Comparison of ENCODE assay signal across 9 cellular contexts in the genomic region with DNA sequence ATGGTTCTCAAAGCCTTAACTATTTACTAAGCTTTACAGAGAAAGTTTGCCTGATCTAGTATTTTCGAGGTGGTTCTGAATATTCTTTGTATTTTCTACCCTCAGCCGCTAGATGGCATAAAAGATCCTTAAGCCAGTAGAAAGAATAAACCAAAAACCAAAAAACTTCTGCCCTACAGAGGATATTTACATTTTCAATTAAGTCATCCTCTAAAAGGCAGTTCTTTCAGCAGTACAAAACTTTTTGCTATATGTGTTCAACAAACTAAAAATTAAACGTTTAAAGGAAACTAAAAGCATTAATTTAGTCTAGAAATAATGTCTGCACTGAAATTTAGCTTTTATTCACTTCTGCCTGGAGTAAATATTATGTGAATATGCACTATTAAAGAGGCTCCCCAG.
DNase-seq lines count a peak whose midpoint lies in the region; ATAC-seq, FAIRE-seq and TF ChIP-seq lines count a peak whose summit lies in the region.
"Had no signal": no experiment of that assay in that cellular context is flagged by ENCODE, and none has a peak within 500 bp of the region (broad histone marks: within the 10 kb centered on the region; RNA-seq: fewer than 3 reads in every experiment).

No MANE protein-coding gene starts in this region.

- no peaks in the 10 kb centered on the region for H3K9me2 ChIP-seq in neural cell (ENCODE audit: insufficient read depth, low read length)

- no peaks in the 10 kb centered on the region for H3K79me2 ChIP-seq in endothelial cell of umbilical vein (ENCODE audit: control insufficient read depth, insufficient read depth, low read length)
- H3K79me2 ChIP-seq in neural cell (replicated peaks; ENCODE audit: insufficient read depth, low read length) = no peaks in the 10 kb centered on the region

- no peaks in the 10 kb centered on the region for H3F3A ChIP-seq in neural cell (ENCODE audit: insufficient read depth, low read length, poor library complexity, severe bottlenecking)

- intact Hi-C loops in endothelial cell of umbilical vein (cut with micrococcal nuclease) = loop anchor here (1.0 to 5.0 kb wide), 5 partner anchors 65 to 302 kb away; no protein-coding TSS in a partner anchor

- FAIRE-seq in HTR-8/SVneo (lab: Jason Lieb, UNC) = no peak
- peak; percentile 90 for FAIRE-seq in endothelial cell of umbilical vein (lab: Jason Lieb, UNC)

- CTCF ChIA-PET in endothelial cell of umbilical vein (lab: Charles Lee) = interaction anchor here (0.6 to 7.9 kb wide), 49 partner anchors 11 to 705 kb away, joined by 3 to 320 read pairs (median 4); no protein-coding TSS in a partner anchor

- H2AFZ ChIP-seq in endothelial cell of umbilical vein (ENCODE audit: low read depth, low read length) (no peak overlapping the region), neural cell (ENCODE audit: low read depth, low read length) (no peak overlapping the region)

- ATAC-seq in activated T-cell treated with anti-CD3 and anti-CD28 coated beads, Interleukin-2, amount 50 U/mL, for 72 hours (replicated peaks in 1 of 2) = no peak

- H3K4me1 ChIP-seq in endothelial cell of umbilical vein (ENCODE audit: control insufficient read depth, extremely low read depth, insufficient read depth, low read length) = peaks cover 18% of the 10 kb centered on the region

- TF ChIP-seq EP300 in neural cell (conservative IDR thresholded peaks at IDR 0.05; ENCODE audit: poor library complexity, severe bottlenecking) = no peak

- TF ChIP-seq RAD21 in neural cell (conservative IDR thresholded peaks at IDR 0.05) = peak; percentile 91

- H3K4me3 ChIP-seq in endothelial cell of umbilical vein (replicated peaks in 1 of 3; ENCODE audit: insufficient read depth in 1 of 3, low read depth in 1 of 3, low read length in 3 of 3) = no peak overlapping the region
- H3K4me3 ChIP-seq in neural cell (ENCODE audit: low read length) = no peak overlapping the region

- POLR2A ChIA-PET in endothelial cell of umbilical vein (lab: Charles Lee) = no interaction called here

- H3K9ac ChIP-seq in endothelial cell of umbilical vein (replicated peaks; ENCODE audit: extremely low read depth, insufficient read depth, low read length) (no peak overlapping the region), neural cell (ENCODE audit: low read length) (no peak overlapping the region)

- no TSS peak for BruUV-seq in endothelial cell of umbilical vein (replicated peaks; lab: Mats Ljungman, UMichigan)

- H3K9me3 Mint-ChIP-seq in activated T-cell treated with anti-CD3 and anti-CD28 coated beads, Interleukin-2, amount 50 U/mL, for 72 hours = no peaks in the 10 kb centered on the region
- H3K9me3 Mint-ChIP-seq: T-helper 1 cell treated with Interleukin-12 subunit alpha and Interleukin-12 subunit beta and Interleukin-4 antibody, amounts not matched to agents 30 μg/mL and 1 μg/mL, for 36 hours had no signal

- TF ChIP-seq POLR2A in endothelial cell of umbilical vein (IDR thresholded peaks at IDR 0.05; ENCODE audit: low read depth, low read length) = no peak

- no peaks in the 10 kb centered on the region for H3K9me1 ChIP-seq in endothelial cell of umbilical vein (replicated peaks; ENCODE audit: control insufficient read depth, extremely low read depth, insufficient read depth, low read length)

- H3K27me3 ChIP-seq in endothelial cell of umbilical vein (ENCODE audit: control insufficient read depth in 2 of 2, insufficient read depth in 2 of 2, low read length in 2 of 2) (no peaks in the 10 kb centered on the region), neural cell (ENCODE audit: insufficient read depth, low read depth, low read length) (no peaks in the 10 kb centered on the region)

- H3K36me3 ChIP-seq in endothelial cell of umbilical vein (ENCODE audit: control insufficient read depth in 2 of 2, extremely low read depth in 1 of 2, insufficient read depth in 2 of 2, low read length in 2 of 2) (no peaks in the 10 kb centered on the region), neural cell (ENCODE audit: insufficient read depth, low read length) (no peaks in the 10 kb centered on the region)

- dilution Hi-C loops in endothelial cell of umbilical vein (cut with MboI; ENCODE audit: extremely low pct_ligation_motif_present, low sequenced_read_pairs) = no loop called here

- peak overlapping the region; percentile 4 for H3K4me2 ChIP-seq in endothelial cell of umbilical vein (ENCODE audit: insufficient read depth, low read length)
- no peak overlapping the region for H3K4me2 ChIP-seq in neural cell (ENCODE audit: low read length)

- no peak overlapping the region for H3K27ac Mint-ChIP-seq in activated T-cell treated with anti-CD3 and anti-CD28 coated beads, Interleukin-2, amount 50 U/mL, for 72 hours
- H3K27ac Mint-ChIP-seq: T-helper 1 cell treated with Interleukin-12 subunit alpha and Interleukin-12 subunit beta and Interleukin-4 antibody, amounts not matched to agents 30 μg/mL and 1 μg/mL, for 36 hours had no signal

- no peak overlapping the region for H3K4me3 Mint-ChIP-seq in activated T-cell treated with anti-CD3 and anti-CD28 coated beads, Interleukin-2, amount 50 U/mL, for 72 hours
- H3K4me3 Mint-ChIP-seq: T-helper 1 cell treated with Interleukin-12 subunit alpha and Interleukin-12 subunit beta and Interleukin-4 antibody, amounts not matched to agents 30 μg/mL and 1 μg/mL, for 36 hours had no signal

- TF ChIP-seq CTCF in endothelial cell of umbilical vein (IDR thresholded peaks at IDR 0.05; ENCODE audit: extremely low read depth in 1 of 2, insufficient read depth in 1 of 2, low read depth in 1 of 2, low read length in 2 of 2) = peak in 1 of 2 donors; percentile 52
- TF ChIP-seq CTCF in neural cell (IDR thresholded peaks at IDR 0.05; ENCODE audit: poor library complexity, severe bottlenecking) = peak; percentile 87

- peaks cover 12% of the 10 kb centered on the region for H3K27me3 Mint-ChIP-seq in activated T-cell treated with anti-CD3 and anti-CD28 coated beads, Interleukin-2, amount 50 U/mL, for 72 hours (ENCODE audit: low read depth)

- H3K9me3 ChIP-seq in endothelial cell of umbilical vein (replicated peaks; ENCODE audit: control insufficient read depth, insufficient read depth, low read length) (no peaks in the 10 kb centered on the region), neural cell (ENCODE audit: low read length) (no peaks in the 10 kb centered on the region)

- H3K27ac ChIP-seq in endothelial cell of umbilical vein (ENCODE audit: insufficient read depth, low read depth, low read length) = no peak overlapping the region
- H3K27ac ChIP-seq in neural cell (ENCODE audit: low read length) = no peak overlapping the region

- H3K4me1 Mint-ChIP-seq in activated T-cell treated with anti-CD3 and anti-CD28 coated beads, Interleukin-2, amount 50 U/mL, for 72 hours (ENCODE audit: low read depth) = no peaks in the 10 kb centered on the region

- DNase-seq in DMS79 (lab: John Stamatoyannopoulos, UW) (peak; percentile 25), HTR-8/SVneo (ENCODE audit: insufficient read length, low spot score) (peak; percentile 46), OCI-M1 (lab: John Stamatoyannopoulos, UW) (peak; percentile 96), endothelial cell of umbilical vein (ENCODE audit: low read depth, low spot score) (peak; percentile 70), DMS153 treated with DMSO at 0.1 percent for 48 hours (lab: John Stamatoyannopoulos, UW; ENCODE audit: unreplicated experiment) (no peak)
- no peak for DNase-seq in activated effector memory CD4-positive, alpha-beta T cell treated with Interleukin-2 at 50 U/mL for 16 hours
- no peak for DNase-seq in activated T-cell treated with anti-CD3 and anti-CD28 coated beads, Interleukin-2, amount 50 U/mL, for 72 hours

- no peaks in the 10 kb centered on the region for H3K36me3 Mint-ChIP-seq in activated T-cell treated with anti-CD3 and anti-CD28 coated beads, Interleukin-2, amount 50 U/mL, for 72 hours (ENCODE audit: insufficient read depth in 2 of 2)

- H4K20me1 ChIP-seq in endothelial cell of umbilical vein (replicated peaks; ENCODE audit: control insufficient read depth, extremely low read depth, insufficient read depth, low read length) = no peaks in the 10 kb centered on the region
- no peaks in the 10 kb centered on the region for H4K20me1 ChIP-seq in neural cell (ENCODE audit: insufficient read depth)

TF ChIP-seq in endothelial cell of umbilical vein, 7 proteins besides CTCF, POLR2A, EP300 and RAD21:
- TF ChIP-seq, protein P1, sequence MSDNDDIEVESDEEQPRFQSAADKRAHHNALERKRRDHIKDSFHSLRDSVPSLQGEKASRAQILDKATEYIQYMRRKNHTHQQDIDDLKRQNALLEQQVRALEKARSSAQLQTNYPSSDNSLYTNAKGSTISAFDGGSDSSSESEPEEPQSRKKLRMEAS (IDR thresholded peaks at IDR 0.05; ENCODE audit: insufficient read depth, insufficient read length) = no peak
- no peak for TF ChIP-seq MYC (IDR thresholded peaks at IDR 0.05; ENCODE audit: low read depth, low read length)
- TF ChIP-seq JUN (IDR thresholded peaks at IDR 0.05; ENCODE audit: borderline replicate concordance, insufficient read depth, insufficient read length, low read depth) = no peak

TF ChIP-seq in neural cell, 6 proteins besides CTCF, POLR2A, EP300 and RAD21:
- peak; percentile 93 for TF ChIP-seq SMC3 (conservative IDR thresholded peaks at IDR 0.05; ENCODE audit: poor library complexity)
- no peak for TF ChIP-seq POLR2AphosphoS5 (IDR thresholded peaks at IDR 0.05)
- no peak for TF ChIP-seq EZH2 (IDR thresholded peaks at IDR 0.05; ENCODE audit: borderline replicate concordance, insufficient read depth, low read length, poor library complexity, severe bottlenecking)
- TF ChIP-seq MXI1 (conservative IDR thresholded peaks at IDR 0.05; ENCODE audit: poor library complexity, severe bottlenecking) = no peak

Comparison
In these comparisons a context has a peak if more than half of its experiments do, and no peak if none do; other contexts are left out.
1. DNase-seq: peak in DMS79 (single experiment), HTR-8/SVneo (single experiment), OCI-M1 (single experiment) and endothelial cell of umbilical vein (single experiment); none in activated effector memory CD4-positive, alpha-beta T cell treated with Interleukin-2 at 50 U/mL for 16 hours (single experiment), activated T-cell treated with anti-CD3 and anti-CD28 coated beads, Interleukin-2, amount 50 U/mL, for 72 hours (0 of 2) and DMS153 treated with DMSO at 0.1 percent for 48 hours (single experiment).